In the genomic region with DNA sequence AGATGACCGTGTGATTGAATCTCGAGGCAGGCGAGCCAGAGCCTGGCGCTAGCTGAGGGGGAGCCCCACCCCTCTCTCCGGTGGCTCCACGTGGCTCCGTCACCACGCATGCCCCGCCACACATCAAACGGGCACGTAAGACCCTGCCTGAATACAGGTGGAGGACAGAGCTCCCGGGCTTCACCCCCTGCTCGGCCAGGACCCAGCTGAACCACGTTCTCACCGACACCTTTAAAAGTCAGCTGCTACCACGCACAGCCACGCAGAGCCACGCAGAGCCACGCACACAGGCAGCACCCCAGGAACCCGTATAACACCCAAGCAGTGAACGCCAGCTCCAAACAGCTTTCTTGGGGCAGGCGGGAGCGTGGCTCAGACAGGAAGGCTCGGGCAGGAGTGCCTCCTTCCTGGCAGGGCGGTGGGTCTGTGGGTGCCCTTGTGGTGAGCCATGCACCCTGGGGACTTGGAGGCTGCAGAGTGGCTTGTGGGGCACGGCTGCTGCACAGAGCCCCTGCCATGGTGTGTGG, we compare ENCODE assay signal across 12 cellular contexts. TPM values are rescaled to one million over a fixed set of nuclear protein-coding genes. Genes with fewer than 3 reads are reported as not detected.
DNase-seq lines count a peak whose midpoint lies in the region; ATAC-seq and TF ChIP-seq lines count a peak whose summit lies in the region.
"Had no signal": no experiment of that assay in that cellular context is flagged by ENCODE, and none has a peak within 500 bp of the region (broad histone marks: within the 10 kb centered on the region; RNA-seq: fewer than 3 reads in every experiment).

No MANE protein-coding gene starts in this region.

- H3K9ac ChIP-seq in BLaER1 treated with 17β-estradiol and CSF1 and Interleukin-3, amounts not matched to agents 10 nM and 100 nM: peak overlapping the region in 9 of 11 experiments; percentile 6 to 48 (median 30); a peak in 10 of 22 replicates

- no peaks in the 10 kb centered on the region for H3K27me3 Mint-ChIP-seq in T-helper 1 cell treated with Interleukin-12 subunit alpha and Interleukin-12 subunit beta and Interleukin-4 antibody, amounts not matched to agents 30 μg/mL and 1 μg/mL, for 36 hours (ENCODE audit: low read depth)
- H3K27me3 Mint-ChIP-seq in activated naive CD8-positive, alpha-beta T cell: no peaks in the 10 kb centered on the region
- no peaks in the 10 kb centered on the region for H3K27me3 Mint-ChIP-seq in nephron progenitor cell (ENCODE audit: low read depth, poor library complexity)

- H3K4me3 Mint-ChIP-seq in T-helper 1 cell treated with Interleukin-12 subunit alpha and Interleukin-12 subunit beta and Interleukin-4 antibody, amounts not matched to agents 30 μg/mL and 1 μg/mL, for 36 hours: peak overlapping the region; percentile 100
- H3K4me3 Mint-ChIP-seq in activated naive CD8-positive, alpha-beta T cell: peak overlapping the region; percentile 99
- no peak overlapping the region for H3K4me3 Mint-ChIP-seq in nephron progenitor cell
- H3K4me3 Mint-ChIP-seq: GM23338 had no signal

- H3K9me3 Mint-ChIP-seq in T-helper 1 cell treated with Interleukin-12 subunit alpha and Interleukin-12 subunit beta and Interleukin-4 antibody, amounts not matched to agents 30 μg/mL and 1 μg/mL, for 36 hours: no peaks in the 10 kb centered on the region
- no peaks in the 10 kb centered on the region for H3K9me3 Mint-ChIP-seq in activated naive CD8-positive, alpha-beta T cell (ENCODE audit: low read depth)
- no peaks in the 10 kb centered on the region for H3K9me3 Mint-ChIP-seq in nephron progenitor cell
- H3K9me3 Mint-ChIP-seq: GM23338 had no signal

- peaks cover 48% of the 10 kb centered on the region for H3K36me3 Mint-ChIP-seq in T-helper 1 cell treated with Interleukin-12 subunit alpha and Interleukin-12 subunit beta and Interleukin-4 antibody, amounts not matched to agents 30 μg/mL and 1 μg/mL, for 36 hours (ENCODE audit: low read depth)
- peaks cover 5% of the 10 kb centered on the region for H3K36me3 Mint-ChIP-seq in activated naive CD8-positive, alpha-beta T cell
- no peaks in the 10 kb centered on the region for H3K36me3 Mint-ChIP-seq in nephron progenitor cell (ENCODE audit: low read depth)

- peak overlapping the region in 8 of 10 experiments; percentile 3 to 50 (median 29); a peak in 10 of 20 replicates for H3K4me3 ChIP-seq in BLaER1 treated with 17β-estradiol and CSF1 and Interleukin-3, amounts not matched to agents 10 nM and 100 nM
- H3K4me3 ChIP-seq: GM23338, lung had no signal

- H3K4me1 ChIP-seq in BLaER1 treated with 17β-estradiol and CSF1 and Interleukin-3, amounts not matched to agents 10 nM and 100 nM: peaks cover 55 to 100% (median 99%) of the 10 kb centered on the region in 10 experiments

- peaks cover 0 to 100% (median 99%) of the 10 kb centered on the region in 11 experiments; a peak in 20 of 22 replicates for H4K20me1 ChIP-seq in BLaER1 treated with 17β-estradiol and CSF1 and Interleukin-3, amounts not matched to agents 10 nM and 100 nM

- peak overlapping the region; percentile 52 for H3K27ac Mint-ChIP-seq in T-helper 1 cell treated with Interleukin-12 subunit alpha and Interleukin-12 subunit beta and Interleukin-4 antibody, amounts not matched to agents 30 μg/mL and 1 μg/mL, for 36 hours
- peak overlapping the region; percentile 97 for H3K27ac Mint-ChIP-seq in activated naive CD8-positive, alpha-beta T cell
- peak overlapping the region; percentile 78 for H3K27ac Mint-ChIP-seq in nephron progenitor cell
- H3K27ac Mint-ChIP-seq: GM23338 had no signal

- no peak for TF ChIP-seq CTCF in nephron progenitor cell (IDR thresholded peaks at IDR 0.05)

- peak overlapping the region; percentile 72 to 98 (median 90) for H3K4me2 ChIP-seq in BLaER1 treated with 17β-estradiol and CSF1 and Interleukin-3, amounts not matched to agents 10 nM and 100 nM
- H3K4me2 ChIP-seq: GM23338 had no signal

- H3K27me3 ChIP-seq in BLaER1 treated with 17β-estradiol and CSF1 and Interleukin-3, amounts not matched to agents 10 nM and 100 nM: peaks cover 83 to 100% (median 97%) of the 10 kb centered on the region in 11 experiments
- H3K27me3 ChIP-seq: adrenal gland had no signal

- DNase-seq in nephron progenitor cell (no peak), GDM1 (lab: John Stamatoyannopoulos, UW) (no peak), HT-29 (ENCODE audit: low spot score) (no peak)

- no peak for ATAC-seq in HG03378 (IDR thresholded peaks at IDR 0.05; ENCODE audit: unreplicated experiment)
- no peak for ATAC-seq in GM21447 (IDR thresholded peaks at IDR 0.05; ENCODE audit: unreplicated experiment)

- H3K4me1 Mint-ChIP-seq in T-helper 1 cell treated with Interleukin-12 subunit alpha and Interleukin-12 subunit beta and Interleukin-4 antibody, amounts not matched to agents 30 μg/mL and 1 μg/mL, for 36 hours (ENCODE audit: low read depth): peaks cover 33% of the 10 kb centered on the region
- H3K4me1 Mint-ChIP-seq in activated naive CD8-positive, alpha-beta T cell (ENCODE audit: low read depth): peaks cover 48% of the 10 kb centered on the region
- peaks cover 30% of the 10 kb centered on the region for H3K4me1 Mint-ChIP-seq in nephron progenitor cell
- H3K4me1 Mint-ChIP-seq: GM23338 had no signal

- H3K36me3 ChIP-seq in BLaER1 treated with 17β-estradiol and CSF1 and Interleukin-3, amounts not matched to agents 10 nM and 100 nM: no peaks in the 10 kb centered on the region

- H3K27ac ChIP-seq in BLaER1 treated with 17β-estradiol and CSF1 and Interleukin-3, amounts not matched to agents 10 nM and 100 nM: peak overlapping the region in 1 of 11 experiments; percentile 35; a peak in 2 of 22 replicates
- H3K27ac ChIP-seq: RWPE1 had no signal

- H3K9me3 ChIP-seq in BLaER1 treated with 17β-estradiol and CSF1 and Interleukin-3, amounts not matched to agents 10 nM and 100 nM (replicated peaks in 1 of 11): no peaks in the 10 kb centered on the region
- H3K9me3 ChIP-seq: adrenal gland had no signal

RNA-seq across cellular contexts. Expression of a gene that starts 4.4 kb away (rescaled TPM):
- total RNA-seq in HT-29 (2014; rRNA removed; shearing (Covaris generic)): 0.61 and 0.78 TPM in 2 replicates

RNA-seq across cellular contexts. Expression of a gene that starts 44.7 kb away (rescaled TPM):
- 72.4 and 77.3 TPM in 2 replicates for total RNA-seq in HT-29 (2014; rRNA removed; shearing (Covaris generic))

RNA-seq across cellular contexts. Expression of a gene that starts 49.1 kb away (rescaled TPM):
- total RNA-seq in HT-29 (2014; rRNA removed; shearing (Covaris generic)): 0.15 TPM in 1 of 2 replicates, not detected in the other
- total RNA-seq: GM23338 had no signal
